Comparison of ENCODE assay signal across 15 cellular contexts in genomic region chr5:34042302-34042701, GRCh38. TPM values are rescaled to one million over a fixed set of nuclear protein-coding genes. Genes with fewer than 3 reads are reported as not detected.
DNase-seq lines count a peak whose midpoint lies in the region; FAIRE-seq and TF ChIP-seq lines count a peak whose summit lies in the region.
"Had no signal": no experiment of that assay in that cellular context is flagged by ENCODE, and none has a peak within 500 bp of the region (broad histone marks: within the 10 kb centered on the region; RNA-seq: fewer than 3 reads in every experiment).

No MANE protein-coding gene starts in this region.

- POLR2A ChIA-PET in activated CD4-positive, alpha-beta T cell treated with anti-CD3 and anti-CD28 coated beads, Interleukin-2, amount 10 ng/mL, durations not matched to agents 7 days and 5 days (lab: Charles Lee): no interaction called here

- H3K79me2 ChIP-seq in mammary epithelial cell (ENCODE audit: insufficient read depth, low read length): no peaks in the 10 kb centered on the region

- intact Hi-C loops in thyroid gland (cut with DNase I): no loop called here
- intact Hi-C loops in mammary epithelial cell (cut with micrococcal nuclease): no loop called here

- H2AFZ ChIP-seq in mammary epithelial cell (ENCODE audit: low read depth, low read length): no peak overlapping the region

- CTCF ChIA-PET in mammary epithelial cell (lab: Charles Lee; ENCODE audit: low non-redundant PET): no interaction called here
- CTCF ChIA-PET in activated CD4-positive, alpha-beta T cell treated with anti-CD3 and anti-CD28 coated beads, Interleukin-2, amount 10 ng/mL, durations not matched to agents 7 days and 5 days (lab: Charles Lee): interaction anchor here (1.0 kb wide), 1 partner anchor 27 kb away, joined by 3 read pairs; no protein-coding TSS in a partner anchor

- peak; percentile 61 for FAIRE-seq in RCC 7860 (lab: Jason Lieb, UNC)

- no peaks in the 10 kb centered on the region for H3K27me3 Mint-ChIP-seq in activated CD4-positive, alpha-beta T cell treated with anti-CD3 and anti-CD28 coated beads, Interleukin-2, amount 10 ng/mL, durations not matched to agents 7 days and 5 days

- WGBS in thyroid gland, 2 donors: 27 to 34% methylated on average over 5 of the region's 5 CpGs
- 99% methylated on average over 5 of the region's 5 CpGs for WGBS in mammary epithelial cell (ENCODE audit: low coverage, missing lambda C conversion rate)

- H3K27me3 ChIP-seq in muscle layer of duodenum (ENCODE audit: low read depth, low read length) (no peaks in the 10 kb centered on the region), thyroid gland (no peaks in the 10 kb centered on the region), mammary epithelial cell (ENCODE audit: insufficient read depth, low read length) (no peaks in the 10 kb centered on the region)

- H4K20me1 ChIP-seq in mammary epithelial cell (ENCODE audit: insufficient read depth, low read length): no peaks in the 10 kb centered on the region

- no peak overlapping the region for H3K27ac Mint-ChIP-seq in activated CD4-positive, alpha-beta T cell treated with anti-CD3 and anti-CD28 coated beads, Interleukin-2, amount 10 ng/mL, durations not matched to agents 7 days and 5 days

- TF ChIP-seq POLR2A in thyroid gland (IDR thresholded peaks at IDR 0.05): no peak

- H3K36me3 ChIP-seq in muscle layer of duodenum (ENCODE audit: control insufficient read depth in 1 of 2, insufficient read depth in 2 of 2, low read length in 2 of 2) (no peaks in the 10 kb centered on the region), thyroid gland (no peaks in the 10 kb centered on the region), mammary epithelial cell (ENCODE audit: insufficient read depth, low read length) (no peaks in the 10 kb centered on the region)

- DNase-seq in RCC 7860 (ENCODE audit: low spot score) (no peak), globus pallidus (ENCODE audit: low spot score) (peak; percentile 69), thyroid gland (peak; percentile 16 to 28), mammary epithelial cell (no peak), activated gamma-delta T cell (lab: John Stamatoyannopoulos, UW) (no peak), OCI-M1 (lab: John Stamatoyannopoulos, UW) (no peak)
- DNase-seq in activated CD4-positive, alpha-beta T cell treated with anti-CD3 and anti-CD28 coated beads, Interleukin-2, amount 10 ng/mL, durations not matched to agents 7 days and 5 days: no peak
- DNase-seq: activated CD4-positive, alpha-beta T cell treated with anti-CD3 and anti-CD28 coated beads, Interleukin-2, amount 50 U/mL, for 1 hour; activated naive CD4-positive, alpha-beta T cell; DMS 273 treated with DMSO at 0.1 percent for 48 hours; foreskin fibroblast had no signal

- no TSS peak for BruUV-seq in mammary epithelial cell (replicated peaks; lab: Mats Ljungman, UMichigan)

- H3K9ac ChIP-seq in mammary epithelial cell (ENCODE audit: insufficient read depth, low read length): no peak overlapping the region

- H3K4me3 ChIP-seq in muscle layer of duodenum (ENCODE audit: low read depth in 1 of 2, low read length in 2 of 2): peak overlapping the region; percentile 55 to 58
- H3K4me3 ChIP-seq in thyroid gland (replicated peaks in 1 of 3): no peak overlapping the region
- H3K4me3 ChIP-seq in mammary epithelial cell (replicated peaks in 1 of 3; ENCODE audit: insufficient read depth in 1 of 3, low read depth in 2 of 3, low read length in 3 of 3): no peak overlapping the region
- H3K4me3 ChIP-seq: SK-N-MC, smooth muscle cell had no signal

- no peaks in the 10 kb centered on the region for H3K9me3 Mint-ChIP-seq in activated CD4-positive, alpha-beta T cell treated with anti-CD3 and anti-CD28 coated beads, Interleukin-2, amount 10 ng/mL, durations not matched to agents 7 days and 5 days

- no peaks in the 10 kb centered on the region for H3K36me3 Mint-ChIP-seq in activated CD4-positive, alpha-beta T cell treated with anti-CD3 and anti-CD28 coated beads, Interleukin-2, amount 10 ng/mL, durations not matched to agents 7 days and 5 days (ENCODE audit: low read depth)

- H3K4me2 ChIP-seq in mammary epithelial cell (ENCODE audit: insufficient read depth, low read depth, low read length): no peak overlapping the region

- dilution Hi-C loops in mammary epithelial cell (cut with HindIII; ENCODE audit: low sequenced_read_pairs): no loop called here

- in situ Hi-C loops in mammary epithelial cell (cut with MboI; ENCODE audit: low sequenced_read_pairs in 2 of 2): no loop called here

- H3K4me1 ChIP-seq in muscle layer of duodenum (ENCODE audit: control insufficient read depth in 1 of 2, insufficient read depth in 2 of 2, low read length in 2 of 2): peaks cover 13 to 46% of the 10 kb centered on the region in 2 donors
- H3K4me1 ChIP-seq in thyroid gland: peaks cover 0 to 19% of the 10 kb centered on the region in 2 donors
- peaks cover 8% of the 10 kb centered on the region for H3K4me1 ChIP-seq in mammary epithelial cell (ENCODE audit: insufficient read depth, low read length)

- H3K4me3 Mint-ChIP-seq in activated CD4-positive, alpha-beta T cell treated with anti-CD3 and anti-CD28 coated beads, Interleukin-2, amount 10 ng/mL, durations not matched to agents 7 days and 5 days: no peak overlapping the region

- H3K27ac ChIP-seq in muscle layer of duodenum (ENCODE audit: low read length) (peak overlapping the region; percentile 26), thyroid gland (no peak overlapping the region), mammary epithelial cell (ENCODE audit: insufficient read depth, low read depth, low read length) (no peak overlapping the region)
- H3K27ac ChIP-seq: SK-N-MC had no signal

- H3K9me3 ChIP-seq in muscle layer of duodenum (ENCODE audit: control insufficient read depth in 1 of 2, low read length in 2 of 2) (no peaks in the 10 kb centered on the region), thyroid gland (no peaks in the 10 kb centered on the region), mammary epithelial cell (replicated peaks; ENCODE audit: insufficient read depth, low read length) (no peaks in the 10 kb centered on the region)

- TF ChIP-seq CTCF in thyroid gland (IDR thresholded peaks at IDR 0.05) (no peak), mammary epithelial cell (conservative IDR thresholded peaks at IDR 0.05 in 1 of 2, IDR thresholded peaks at IDR 0.05 in 1 of 2; ENCODE audit: extremely low read depth in 1 of 2, insufficient read depth in 1 of 2, low read depth in 1 of 2, low read length in 2 of 2) (no peak)

- no peaks in the 10 kb centered on the region for H3K4me1 Mint-ChIP-seq in activated CD4-positive, alpha-beta T cell treated with anti-CD3 and anti-CD28 coated beads, Interleukin-2, amount 10 ng/mL, durations not matched to agents 7 days and 5 days

RNA-seq across cellular contexts. Expression of gene C1QTNF3, which starts 0.7 kb away (rescaled TPM):
- total RNA-seq in thyroid gland (10 to 100 TPM in 1 of 4 donors, 1 to 10 TPM in 3; 6.2 to 12.3 (median 8.8) TPM), mammary epithelial cell (1 to 10 TPM in 1 of 2 donors, under 1 TPM in 1; 0.80 to 1.8 TPM)
- 0.29 TPM for polyA plus RNA-seq in mammary epithelial cell
- polyA minus RNA-seq in mammary epithelial cell: not detected
- total RNA-seq in activated CD4-positive, alpha-beta T cell treated with anti-CD3 and anti-CD28 coated beads, Interleukin-2, amount 10 ng/mL, durations not matched to agents 7 days and 5 days: 1 to 10 TPM; 4.5 to 5.2 TPM

RNA-seq across cellular contexts. Expression of gene AMACR, which starts 34.5 kb away (rescaled TPM):
- 10 to 100 TPM; 10.6 to 17.9 (median 13.5) TPM for total RNA-seq in thyroid gland
- total RNA-seq in mammary epithelial cell: 10 to 100 TPM; 14.2 to 19.5 TPM
- polyA plus RNA-seq in mammary epithelial cell: 9.3 TPM
- not detected for polyA minus RNA-seq in mammary epithelial cell
- total RNA-seq in activated CD4-positive, alpha-beta T cell treated with anti-CD3 and anti-CD28 coated beads, Interleukin-2, amount 10 ng/mL, durations not matched to agents 7 days and 5 days: 1 to 10 TPM; 4.8 to 6.0 TPM

RNA-seq across cellular contexts. Expression of gene SLC45A2, which starts 57.8 kb away (rescaled TPM):
- total RNA-seq in thyroid gland: not detected
- total RNA-seq in mammary epithelial cell: under 1 TPM; under 0.01 to 0.31 TPM
- not detected for polyA plus RNA-seq in mammary epithelial cell
- polyA minus RNA-seq in mammary epithelial cell: not detected
- under 1 TPM in 1 of 2 experiments, not detected in 1; 0.19 TPM for total RNA-seq in activated CD4-positive, alpha-beta T cell treated with anti-CD3 and anti-CD28 coated beads, Interleukin-2, amount 10 ng/mL, durations not matched to agents 7 days and 5 days
- total RNA-seq: NCI-H460 had no signal

Comparison
In these comparisons a context has a peak if more than half of its experiments do, and no peak if none do; other contexts are left out.
1. DNase-seq: peak in globus pallidus (single experiment) and thyroid gland (2 of 2); none in RCC 7860 (single experiment), mammary epithelial cell (single experiment), activated CD4-positive, alpha-beta T cell treated with anti-CD3 and anti-CD28 coated beads, Interleukin-2, amount 10 ng/mL, durations not matched to agents 7 days and 5 days (single experiment), activated gamma-delta T cell (single experiment) and OCI-M1 (single experiment).
2. H3K4me3 ChIP-seq: peak in muscle layer of duodenum (2 of 2); none in thyroid gland (0 of 3) and mammary epithelial cell (0 of 3).